In genomic region chr15:81887913-81888312, GRCh38 we compare ENCODE assay signal across 11 cellular contexts.
A peak's percentile ranks its signal among the peaks of the same experiment; 100 is the strongest.
DNase-seq lines count a peak whose midpoint lies in the region; ATAC-seq and TF ChIP-seq lines count a peak whose summit lies in the region.
"Had no signal": no experiment of that assay in that cellular context is flagged by ENCODE, and none has a peak within 500 bp of the region (broad histone marks: within the 10 kb centered on the region; RNA-seq: fewer than 3 reads in every experiment).

No MANE protein-coding gene starts in this region.

- H3K4me3 ChIP-seq in brain microvascular endothelial cell (ENCODE audit: low read depth, low read length) (no peak overlapping the region), aorta (ENCODE audit: low read length in 2 of 2) (no peak overlapping the region)
- H3K4me3 ChIP-seq: mucosa of descending colon had no signal

- H3K9me3 ChIP-seq in aorta (ENCODE audit: control insufficient read depth, low read length), result no peaks in the 10 kb centered on the region
- H3K9me3 ChIP-seq: mucosa of descending colon had no signal

- peak; percentile 57 for ATAC-seq in aorta (ENCODE audit: low FRiP score)
- no peak for ATAC-seq in GM21390 (IDR thresholded peaks at IDR 0.05; ENCODE audit: unreplicated experiment)
- ATAC-seq: mucosa of descending colon had no signal

- in situ Hi-C loops in brain microvascular endothelial cell (cut with HindIII; ENCODE audit: low pct_ligation_motif_present, low sequenced_read_pairs), result no loop called here

- H3K27me3 ChIP-seq in brain microvascular endothelial cell (replicated peaks) (no peaks in the 10 kb centered on the region), aorta (ENCODE audit: control insufficient read depth in 1 of 2, insufficient read depth in 2 of 2, low read length in 1 of 2) (no peaks in the 10 kb centered on the region)

- intact Hi-C loops in aorta (cut with DNase I), result no loop called here

- TF ChIP-seq CTCF in brain microvascular endothelial cell (IDR thresholded peaks at IDR 0.05; ENCODE audit: low read depth, low read length, missing control alignments), result no peak

- peak; percentile 26 for DNase-seq in HS-5 (ENCODE audit: low read depth)
- peak; percentile 73 for DNase-seq in brain microvascular endothelial cell
- peak; percentile 9 for DNase-seq in inferior parietal cortex (ENCODE audit: extremely low spot score)
- no peak for DNase-seq in aorta
- DNase-seq in activated CD4-positive, alpha-beta T cell treated with anti-CD3 and anti-CD28 coated beads for 4 hours, result no peak
- DNase-seq in central memory CD4-positive, alpha-beta T cell, result no peak
- DNase-seq: activated CD4-positive, alpha-beta T cell treated with anti-CD3 and anti-CD28 coated beads for 48 hours; KBM-7; mucosa of descending colon; NCI-H1930 had no signal

- H3K36me3 ChIP-seq in brain microvascular endothelial cell (replicated peaks), result no peaks in the 10 kb centered on the region
- H3K36me3 ChIP-seq in aorta (ENCODE audit: control insufficient read depth in 1 of 2, insufficient read depth in 2 of 2, low read length in 1 of 2), result no peaks in the 10 kb centered on the region

- H3K27ac ChIP-seq in brain microvascular endothelial cell, result peak overlapping the region; percentile 68
- H3K27ac ChIP-seq in aorta (ENCODE audit: low read depth in 1 of 2, low read length in 2 of 2), result no peak overlapping the region

- whole genome bisulfite sequencing in aorta, 2 donors, result 62 to 66% methylated on average over 2 of the region's 2 CpGs

- peaks cover 0 to 4% of the 10 kb centered on the region in 2 donors for H3K4me1 ChIP-seq in aorta (ENCODE audit: control insufficient read depth in 1 of 2, insufficient read depth in 2 of 2, low read length in 2 of 2)

Comparison
In these comparisons a context has a peak if more than half of its experiments do, and no peak if none do; other contexts are left out.
1. DNase-seq: peak in HS-5 (single experiment), brain microvascular endothelial cell (single experiment) and inferior parietal cortex (single experiment); none in aorta (0 of 2), activated CD4-positive, alpha-beta T cell treated with anti-CD3 and anti-CD28 coated beads for 4 hours (0 of 2) and central memory CD4-positive, alpha-beta T cell (single experiment).